ENCODE assay signal across 1 cellular context in genomic region chr6:89612121-89612520, GRCh38.
TF ChIP-seq lines count a peak whose summit lies in the region.

No MANE protein-coding gene starts in this region.

TF ChIP-seq in HCT116, 20 proteins besides CTCF, POLR2A, EP300 and RAD21 (continued from another document):
- TF ChIP-seq, protein P1, sequence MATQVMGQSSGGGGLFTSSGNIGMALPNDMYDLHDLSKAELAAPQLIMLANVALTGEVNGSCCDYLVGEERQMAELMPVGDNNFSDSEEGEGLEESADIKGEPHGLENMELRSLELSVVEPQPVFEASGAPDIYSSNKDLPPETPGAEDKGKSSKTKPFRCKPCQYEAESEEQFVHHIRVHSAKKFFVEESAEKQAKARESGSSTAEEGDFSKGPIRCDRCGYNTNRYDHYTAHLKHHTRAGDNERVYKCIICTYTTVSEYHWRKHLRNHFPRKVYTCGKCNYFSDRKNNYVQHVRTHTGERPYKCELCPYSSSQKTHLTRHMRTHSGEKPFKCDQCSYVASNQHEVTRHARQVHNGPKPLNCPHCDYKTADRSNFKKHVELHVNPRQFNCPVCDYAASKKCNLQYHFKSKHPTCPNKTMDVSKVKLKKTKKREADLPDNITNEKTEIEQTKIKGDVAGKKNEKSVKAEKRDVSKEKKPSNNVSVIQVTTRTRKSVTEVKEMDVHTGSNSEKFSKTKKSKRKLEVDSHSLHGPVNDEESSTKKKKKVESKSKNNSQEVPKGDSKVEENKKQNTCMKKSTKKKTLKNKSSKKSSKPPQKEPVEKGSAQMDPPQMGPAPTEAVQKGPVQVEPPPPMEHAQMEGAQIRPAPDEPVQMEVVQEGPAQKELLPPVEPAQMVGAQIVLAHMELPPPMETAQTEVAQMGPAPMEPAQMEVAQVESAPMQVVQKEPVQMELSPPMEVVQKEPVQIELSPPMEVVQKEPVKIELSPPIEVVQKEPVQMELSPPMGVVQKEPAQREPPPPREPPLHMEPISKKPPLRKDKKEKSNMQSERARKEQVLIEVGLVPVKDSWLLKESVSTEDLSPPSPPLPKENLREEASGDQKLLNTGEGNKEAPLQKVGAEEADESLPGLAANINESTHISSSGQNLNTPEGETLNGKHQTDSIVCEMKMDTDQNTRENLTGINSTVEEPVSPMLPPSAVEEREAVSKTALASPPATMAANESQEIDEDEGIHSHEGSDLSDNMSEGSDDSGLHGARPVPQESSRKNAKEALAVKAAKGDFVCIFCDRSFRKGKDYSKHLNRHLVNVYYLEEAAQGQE (IDR thresholded peaks at IDR 0.05; ENCODE audit: low read depth) = no peak
